Comparison of ENCODE assay signal across 11 cellular contexts in genomic region chr4:153426207-153426886, GRCh38. TPM values are rescaled to one million over a fixed set of nuclear protein-coding genes. Genes with fewer than 3 reads are reported as not detected.
DNase-seq lines count a peak whose midpoint lies in the region; ATAC-seq and TF ChIP-seq lines count a peak whose summit lies in the region.
"Had no signal": no experiment of that assay in that cellular context is flagged by ENCODE, and none has a peak within 500 bp of the region (broad histone marks: within the 10 kb centered on the region; RNA-seq: fewer than 3 reads in every experiment).

No MANE protein-coding gene starts in this region.

- no peaks in the 10 kb centered on the region for H3K79me2 ChIP-seq in PC-3 (ENCODE audit: low read length)

- H4K20me1 ChIP-seq in PC-3 (ENCODE audit: low read length), result no peaks in the 10 kb centered on the region

- intact Hi-C loops in PC-3 (cut with micrococcal nuclease), result no loop called here

- H3K27ac ChIP-seq in PC-3 (ENCODE audit: low read length), result no peak overlapping the region
- H3K27ac ChIP-seq: gastrocnemius medialis had no signal

- no peak overlapping the region for H2AFZ ChIP-seq in PC-3 (ENCODE audit: low read length)

- no peaks in the 10 kb centered on the region for H3K9me3 ChIP-seq in adipocyte (ENCODE audit: control insufficient read depth, low read length)
- no peaks in the 10 kb centered on the region for H3K9me3 ChIP-seq in PC-3 (ENCODE audit: low read length)
- H3K9me3 ChIP-seq: gastrocnemius medialis had no signal

- no peaks in the 10 kb centered on the region for H3K9me2 ChIP-seq in PC-3 (replicated peaks; ENCODE audit: low read length)

- TF ChIP-seq CTCF in GM10266 (IDR thresholded peaks at IDR 0.05; ENCODE audit: control insufficient read depth, insufficient read depth, low read depth, missing control alignments) (no peak), PC-3 (conservative IDR thresholded peaks at IDR 0.05; ENCODE audit: low read depth, low read length) (no peak)

- POLR2A ChIA-PET in PC-3 (lab: Charles Lee; ENCODE audit: unreplicated experiment), result interaction anchor here (0.6 kb wide), 1 partner anchor 89 kb away, joined by 3 read pairs; no protein-coding TSS in a partner anchor

- H3K27me3 ChIP-seq in adipocyte (replicated peaks; ENCODE audit: control insufficient read depth, insufficient read depth, low read length) (no peaks in the 10 kb centered on the region), PC-3 (ENCODE audit: low read length) (no peaks in the 10 kb centered on the region)
- H3K27me3 ChIP-seq: gastrocnemius medialis had no signal

- no peak overlapping the region for H3K4me2 ChIP-seq in PC-3 (ENCODE audit: low read length)

- peak; percentile 23 for DNase-seq in GM10266 (ENCODE audit: extremely low spot score)
- DNase-seq in adipocyte (ENCODE audit: low read depth), result peak; percentile 37
- DNase-seq in NCI-H526 treated with DMSO at 0.1 percent for 48 hours (lab: John Stamatoyannopoulos, UW), result no peak
- DNase-seq in PC-3, result no peak
- no peak for DNase-seq in iPS-NIHi7 (ENCODE audit: extremely low spot score)
- DNase-seq: activated CD4-positive, alpha-beta T cell treated with anti-CD3 and anti-CD28 coated beads, Interleukin-2, amount 50 U/mL, for 1 hour; gastrocnemius medialis; mesenchymal stem cell had no signal

- no peaks in the 10 kb centered on the region for H3F3A ChIP-seq in PC-3 (ENCODE audit: low read length, unreplicated experiment)

- ATAC-seq in GM19438 (IDR thresholded peaks at IDR 0.05; ENCODE audit: low read depth, unreplicated experiment), result peak; percentile 45
- peak; percentile 70 for ATAC-seq in HG03139 (IDR thresholded peaks at IDR 0.05; ENCODE audit: unreplicated experiment)
- no peak for ATAC-seq in PC-3
- ATAC-seq in GM21825 (IDR thresholded peaks at IDR 0.05; ENCODE audit: unreplicated experiment), result no peak
- ATAC-seq: gastrocnemius medialis had no signal

- H3K4me3 ChIP-seq in adipocyte (ENCODE audit: low read length), result no peak overlapping the region
- H3K4me3 ChIP-seq in PC-3 (ENCODE audit: low read length), result no peak overlapping the region
- H3K4me3 ChIP-seq: gastrocnemius medialis had no signal

- CTCF ChIA-PET in PC-3 (lab: Charles Lee), result no interaction called here

- H3K4me1 ChIP-seq in adipocyte (ENCODE audit: control insufficient read depth, insufficient read depth, low read length), result peaks cover 4% of the 10 kb centered on the region
- peaks cover 6% of the 10 kb centered on the region; the same call in 1 of the 2 replicates for H3K4me1 ChIP-seq in PC-3 (ENCODE audit: insufficient read depth, low read length)

- H3K9ac ChIP-seq in adipocyte (ENCODE audit: low read length) (no peak overlapping the region), PC-3 (ENCODE audit: low read length) (no peak overlapping the region)

- H3K36me3 ChIP-seq in adipocyte (ENCODE audit: control insufficient read depth, insufficient read depth, low read length, severe bottlenecking), result no peaks in the 10 kb centered on the region
- no peaks in the 10 kb centered on the region for H3K36me3 ChIP-seq in PC-3 (ENCODE audit: low read depth, low read length)
- H3K36me3 ChIP-seq: gastrocnemius medialis had no signal

- no TSS peak for BruUV-seq in PC-3 (replicated peaks; lab: Mats Ljungman, UMichigan)

RNA-seq across cellular contexts. Expression of gene TMEM131L, which starts 39.8 kb away (rescaled TPM):
- total RNA-seq in PC-3 (2014; rRNA removed), result 7.7 and 10.3 TPM in 2 replicates

Comparison
In these comparisons a context has a peak if more than half of its experiments do, and no peak if none do; other contexts are left out.
1. DNase-seq: peak in GM10266 (single experiment) and adipocyte (single experiment); none in NCI-H526 treated with DMSO at 0.1 percent for 48 hours (single experiment), PC-3 (single experiment) and iPS-NIHi7 (single experiment).
2. ATAC-seq: peak in GM19438 (single experiment) and HG03139 (single experiment); none in PC-3 (single experiment) and GM21825 (single experiment).